In genomic region chr11:33266418-33267215, GRCh38 we compare ENCODE assay signal across 1 cellular context.
TF ChIP-seq lines count a peak whose summit lies in the region.

No MANE protein-coding gene starts in this region.

TF ChIP-seq in WTC11, 78 proteins besides CTCF, POLR2A, EP300 and RAD21 (continued from another document):
- TF ChIP-seq IRF2 (CRISPR knock-in tag; IDR thresholded peaks at IDR 0.05; ENCODE audit: borderline replicate concordance, low read depth) = no peak
- no peak for TF ChIP-seq ZNF281 (CRISPR knock-in tag; IDR thresholded peaks at IDR 0.05)
- TF ChIP-seq CDX4 (CRISPR knock-in tag; IDR thresholded peaks at IDR 0.05; ENCODE audit: borderline replicate concordance) = no peak
- no peak for TF ChIP-seq FOXP4 (CRISPR knock-in tag; IDR thresholded peaks at IDR 0.05)
- no peak for TF ChIP-seq ZNF416 (CRISPR knock-in tag; IDR thresholded peaks at IDR 0.05)
- TF ChIP-seq NFATC4 (CRISPR knock-in tag; IDR thresholded peaks at IDR 0.05) = no peak
- TF ChIP-seq, protein P1, sequence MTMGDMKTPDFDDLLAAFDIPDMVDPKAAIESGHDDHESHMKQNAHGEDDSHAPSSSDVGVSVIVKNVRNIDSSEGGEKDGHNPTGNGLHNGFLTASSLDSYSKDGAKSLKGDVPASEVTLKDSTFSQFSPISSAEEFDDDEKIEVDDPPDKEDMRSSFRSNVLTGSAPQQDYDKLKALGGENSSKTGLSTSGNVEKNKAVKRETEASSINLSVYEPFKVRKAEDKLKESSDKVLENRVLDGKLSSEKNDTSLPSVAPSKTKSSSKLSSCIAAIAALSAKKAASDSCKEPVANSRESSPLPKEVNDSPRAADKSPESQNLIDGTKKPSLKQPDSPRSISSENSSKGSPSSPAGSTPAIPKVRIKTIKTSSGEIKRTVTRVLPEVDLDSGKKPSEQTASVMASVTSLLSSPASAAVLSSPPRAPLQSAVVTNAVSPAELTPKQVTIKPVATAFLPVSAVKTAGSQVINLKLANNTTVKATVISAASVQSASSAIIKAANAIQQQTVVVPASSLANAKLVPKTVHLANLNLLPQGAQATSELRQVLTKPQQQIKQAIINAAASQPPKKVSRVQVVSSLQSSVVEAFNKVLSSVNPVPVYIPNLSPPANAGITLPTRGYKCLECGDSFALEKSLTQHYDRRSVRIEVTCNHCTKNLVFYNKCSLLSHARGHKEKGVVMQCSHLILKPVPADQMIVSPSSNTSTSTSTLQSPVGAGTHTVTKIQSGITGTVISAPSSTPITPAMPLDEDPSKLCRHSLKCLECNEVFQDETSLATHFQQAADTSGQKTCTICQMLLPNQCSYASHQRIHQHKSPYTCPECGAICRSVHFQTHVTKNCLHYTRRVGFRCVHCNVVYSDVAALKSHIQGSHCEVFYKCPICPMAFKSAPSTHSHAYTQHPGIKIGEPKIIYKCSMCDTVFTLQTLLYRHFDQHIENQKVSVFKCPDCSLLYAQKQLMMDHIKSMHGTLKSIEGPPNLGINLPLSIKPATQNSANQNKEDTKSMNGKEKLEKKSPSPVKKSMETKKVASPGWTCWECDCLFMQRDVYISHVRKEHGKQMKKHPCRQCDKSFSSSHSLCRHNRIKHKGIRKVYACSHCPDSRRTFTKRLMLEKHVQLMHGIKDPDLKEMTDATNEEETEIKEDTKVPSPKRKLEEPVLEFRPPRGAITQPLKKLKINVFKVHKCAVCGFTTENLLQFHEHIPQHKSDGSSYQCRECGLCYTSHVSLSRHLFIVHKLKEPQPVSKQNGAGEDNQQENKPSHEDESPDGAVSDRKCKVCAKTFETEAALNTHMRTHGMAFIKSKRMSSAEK (CRISPR knock-in tag; IDR thresholded peaks at IDR 0.05; ENCODE audit: borderline replicate concordance) = no peak
